26 cellular contexts compared by ENCODE assay signal in the genomic region with DNA sequence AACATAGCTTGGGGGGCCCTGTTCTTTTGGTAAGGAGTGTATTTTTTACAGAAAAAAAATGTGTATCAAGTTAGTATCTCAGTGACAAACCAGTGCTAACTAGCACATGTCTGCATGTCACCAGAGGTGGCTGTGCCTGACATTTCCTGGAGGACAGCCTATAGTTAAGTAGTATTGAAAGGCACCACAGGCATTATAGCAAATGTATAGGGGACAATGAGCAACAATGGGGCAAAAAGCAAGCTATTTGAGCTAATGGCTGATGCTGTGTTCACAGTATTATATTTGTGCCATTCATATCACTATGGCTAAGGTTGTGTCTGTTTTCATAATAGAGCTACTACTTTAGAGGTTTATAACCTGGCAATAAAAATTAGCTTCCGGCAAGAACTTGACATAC.
"Had no signal": no experiment of that assay in that cellular context is flagged by ENCODE, and none has a peak within 500 bp of the region (broad histone marks: within the 10 kb centered on the region; RNA-seq: fewer than 3 reads in every experiment).

No MANE protein-coding gene starts in this region.

- H3K4me3 ChIP-seq: dorsolateral prefrontal cortex, lung, mucosa of descending colon, ovary, psoas muscle, sigmoid colon, testis, tibial artery had no signal

- H3K36me3 ChIP-seq: ovary, sigmoid colon, tibial artery had no signal

- H3K27ac Mint-ChIP-seq: memory B cell; mesothelial cell of epicardium; naive B cell; natural killer cell treated with Interleukin-12 subunit alpha and Interleukin-12 subunit beta and Interleukin-15 and Interleukin-18, amount 100 ng/mL, for 72 hours; stimulated activated memory B cell treated with anti-CD40 and anti-IgM and Interleukin-4, amounts not matched to agents 10 μg/mL and 1 μg/mL and 100 μg/mL, for 72 hours; type B pancreatic cell had no signal

- H3K4me1 Mint-ChIP-seq: memory B cell; naive B cell; stimulated activated memory B cell treated with anti-CD40 and anti-IgM and Interleukin-4, amounts not matched to agents 10 μg/mL and 1 μg/mL and 100 μg/mL, for 72 hours had no signal

- H3K4me3 Mint-ChIP-seq: memory B cell; mesothelial cell of epicardium; naive B cell; natural killer cell treated with Interleukin-12 subunit alpha and Interleukin-12 subunit beta and Interleukin-15 and Interleukin-18, amount 100 ng/mL, for 72 hours; stimulated activated memory B cell treated with anti-CD40 and anti-IgM and Interleukin-4, amounts not matched to agents 10 μg/mL and 1 μg/mL and 100 μg/mL, for 72 hours; type B pancreatic cell had no signal

- H3K9me3 Mint-ChIP-seq: stimulated activated memory B cell treated with anti-CD40 and anti-IgM and Interleukin-4, amounts not matched to agents 10 μg/mL and 1 μg/mL and 100 μg/mL, for 72 hours; type B pancreatic cell had no signal

- H3K36me3 Mint-ChIP-seq: memory B cell; mesothelial cell of epicardium; naive B cell; stimulated activated memory B cell treated with anti-CD40 and anti-IgM and Interleukin-4, amounts not matched to agents 10 μg/mL and 1 μg/mL and 100 μg/mL, for 72 hours; type B pancreatic cell had no signal

- DNase-seq: dorsolateral prefrontal cortex; effector CD4-positive, alpha-beta T cell; hypothalamus; mucosa of descending colon; naive B cell; occipital lobe; ovary; posterior cingulate gyrus; psoas muscle; right cardiac atrium; sigmoid colon; stimulated activated CD4-positive, alpha-beta T cell treated with anti-CD3 and anti-CD28 coated beads, Interleukin-2, amount 100 ng/mL, for 24 hours; stimulated activated CD4-positive, alpha-beta T cell treated with anti-CD3 and anti-CD28 coated beads, Interleukin-4, amount 100 ng/mL, for 24 hours; stimulated activated naive CD8-positive, alpha-beta T cell treated with anti-CD3 and anti-CD28 coated beads, Interleukin-15, Interleukin-2, amounts not matched to agents 100 U/mL and 50 U/mL, for 24 hours; substantia nigra; testis; tibial artery had no signal

- FAIRE-seq: colon, frontal cortex, keratinocyte had no signal

- H3K4me1 ChIP-seq: psoas muscle, sigmoid colon, tibial artery had no signal

- H3K27me3 Mint-ChIP-seq: memory B cell; natural killer cell treated with Interleukin-12 subunit alpha and Interleukin-12 subunit beta and Interleukin-15 and Interleukin-18, amount 100 ng/mL, for 72 hours; stimulated activated memory B cell treated with anti-CD40 and anti-IgM and Interleukin-4, amounts not matched to agents 10 μg/mL and 1 μg/mL and 100 μg/mL, for 72 hours; type B pancreatic cell had no signal

- H3K27ac ChIP-seq: dorsolateral prefrontal cortex, ovary, psoas muscle, sigmoid colon, testis, tibial artery had no signal

- H3K27me3 ChIP-seq: dorsolateral prefrontal cortex, ovary, sigmoid colon, testis, tibial artery had no signal

- H3K9me3 ChIP-seq: mucosa of descending colon, ovary, psoas muscle, sigmoid colon, testis, tibial artery had no signal
